Comparison of ENCODE assay signal across 8 cellular contexts in genomic region chr3:43893721-43894120, GRCh38.
A peak's percentile ranks its signal among the peaks of the same experiment; 100 is the strongest.
DNase-seq lines count a peak whose midpoint lies in the region; ATAC-seq and TF ChIP-seq lines count a peak whose summit lies in the region.

No MANE protein-coding gene starts in this region.

- no peaks in the 10 kb centered on the region for H3K36me3 ChIP-seq in OCI-LY7 (ENCODE audit: insufficient read depth, low read length)
- no peaks in the 10 kb centered on the region for H3K36me3 ChIP-seq in esophagus muscularis mucosa

- no peak for TF ChIP-seq EP300 in esophagus muscularis mucosa (IDR thresholded peaks at IDR 0.05)

- CTCF ChIA-PET in OCI-LY7 (lab: Charles Lee; ENCODE audit: unreplicated experiment) = no interaction called here

- peak; percentile 71 for DNase-seq in ELR (ENCODE audit: low read depth)
- DNase-seq in OCI-LY7 (ENCODE audit: low spot score) = no peak
- no peak for DNase-seq in esophagus muscularis mucosa (ENCODE audit: extremely low spot score)
- DNase-seq in retinal pigment epithelial cell (ENCODE audit: low read depth) = no peak
- DNase-seq in NCI-H1092 (lab: John Stamatoyannopoulos, UW) = no peak
- DNase-seq in NAMALWA (ENCODE audit: low spot score) = no peak

- BruUV-seq in OCI-LY7 (replicated peaks; lab: Mats Ljungman, UMichigan) = no TSS peak

- H4K20me1 ChIP-seq in OCI-LY7 (ENCODE audit: insufficient read depth, low read length) = no peaks in the 10 kb centered on the region

- H3K79me2 ChIP-seq in OCI-LY7 (ENCODE audit: insufficient read depth, low read depth, low read length) = no peaks in the 10 kb centered on the region

- H3K27ac ChIP-seq in OCI-LY7 (ENCODE audit: low read depth, low read length, poor library complexity, severe bottlenecking) = peak overlapping the region; percentile 97
- peak overlapping the region in 1 of 4 donors; percentile 33 for H3K27ac ChIP-seq in esophagus muscularis mucosa (replicated peaks in 1 of 4)

- no peaks in the 10 kb centered on the region for H3K9me2 ChIP-seq in OCI-LY7 (ENCODE audit: insufficient read depth, low read length)

- no peaks in the 10 kb centered on the region for H3K27me3 ChIP-seq in esophagus muscularis mucosa

- H3K4me1 ChIP-seq in OCI-LY7 (ENCODE audit: insufficient read depth, low read length, poor library complexity, severe bottlenecking) (peaks cover 60% of the 10 kb centered on the region), esophagus muscularis mucosa (peaks cover 8 to 33% (median 28%) of the 10 kb centered on the region in 4 donors)

- peak overlapping the region; percentile 60 for H3K4me3 ChIP-seq in OCI-LY7 (ENCODE audit: low read depth, low read length, poor library complexity, severe bottlenecking)
- peak overlapping the region; percentile 47 to 66 (median 52) for H3K4me3 ChIP-seq in esophagus muscularis mucosa
- H3K4me3 ChIP-seq in retinal pigment epithelial cell (ENCODE audit: low read length) = peak overlapping the region; percentile 57

- peak overlapping the region; percentile 39; the same call in 1 of the 2 replicates for H2AFZ ChIP-seq in OCI-LY7 (ENCODE audit: low read length)

- TF ChIP-seq CTCF in OCI-LY7 (conservative IDR thresholded peaks at IDR 0.05; ENCODE audit: low read length) (no peak), esophagus muscularis mucosa (IDR thresholded peaks at IDR 0.05) (no peak), retinal pigment epithelial cell (conservative IDR thresholded peaks at IDR 0.05; ENCODE audit: low read depth, low read length) (no peak)

- peak overlapping the region; percentile 67 for H3K4me2 ChIP-seq in OCI-LY7 (ENCODE audit: low read length)

- 18% methylated on average over 14 of the region's 14 CpGs for WGBS in esophagus muscularis mucosa

- no peak for TF ChIP-seq POLR2A in esophagus muscularis mucosa (IDR thresholded peaks at IDR 0.05; ENCODE audit: low read depth)

- ATAC-seq in GM19328 (IDR thresholded peaks at IDR 0.05; ENCODE audit: unreplicated experiment) (no peak), HG03521 (IDR thresholded peaks at IDR 0.05; ENCODE audit: unreplicated experiment) (no peak)

- no peaks in the 10 kb centered on the region; the same call in 1 of the 2 replicates for H3K9me3 ChIP-seq in OCI-LY7 (ENCODE audit: low read length)
- no peaks in the 10 kb centered on the region for H3K9me3 ChIP-seq in esophagus muscularis mucosa

- intact Hi-C loops in OCI-LY7 (cut with micrococcal nuclease; ENCODE audit: unreplicated experiment) (loop anchor here (5.0 kb wide), 1 partner anchor 154 kb away; no protein-coding TSS in a partner anchor), esophagus muscularis mucosa (cut with DNase I) (no loop called here)

- POLR2A ChIA-PET in OCI-LY7 (lab: Charles Lee) = interaction anchor here (0.6 to 2.6 kb wide), 7 partner anchors 9 to 1278 kb away, joined by 3 to 10 read pairs (median 3); no protein-coding TSS in a partner anchor
